17 cellular contexts compared by ENCODE assay signal in genomic region chr11:1036303-1036923, GRCh38. TPM values are rescaled to one million over a fixed set of nuclear protein-coding genes. Genes with fewer than 3 reads are reported as not detected.
"Had no signal": no experiment of that assay in that cellular context is flagged by ENCODE, and none has a peak within 500 bp of the region (broad histone marks: within the 10 kb centered on the region; RNA-seq: fewer than 3 reads in every experiment).

Gene MUC6 (minus strand): TSS chr11:1036718. CDS start chr11:1036655, 63 bp downstream.

- DNase-seq: activated B cell treated with CpG ODN at 0.5 μM for 24 hours; activated CD4-positive, alpha-beta T cell treated with anti-CD3 and anti-CD28 coated beads, Interleukin-2, amount 10 ng/mL, durations not matched to agents 7 days and 5 days; activated naive CD4-positive, alpha-beta T cell treated with anti-CD3 and anti-CD28 coated beads, Interleukin-2, amount 50 U/mL, for 16 hours; activated T-cell treated with anti-CD3 and anti-CD28 coated beads, Interleukin-2, amount 50 U/mL, for 1 hour; adrenal gland; central memory CD4-positive, alpha-beta T cell; effector CD4-positive, alpha-beta T cell; foreskin melanocyte; head of caudate nucleus; mammary epithelial cell; stimulated activated CD4-positive, alpha-beta T cell treated with anti-CD3 and anti-CD28 coated beads, Interleukin-12 subunit alpha, Interleukin-12 subunit beta, amount 100 ng/mL, for 4 hours; stimulated activated naive CD4-positive, alpha-beta T cell treated with Interleukin-2 at 50 U/mL for 16 hours had no signal

- H3K4me1 ChIP-seq: suprapubic skin had no signal

- H3K36me3 ChIP-seq: adrenal gland, suprapubic skin had no signal

- H3K4me3 ChIP-seq: adrenal gland, coronary artery, suprapubic skin had no signal

- H3K9me3 ChIP-seq: adrenal gland, suprapubic skin had no signal

- ATAC-seq: left lobe of liver had no signal

- H3K27ac ChIP-seq: adrenal gland, coronary artery, suprapubic skin had no signal

RNA-seq across cellular contexts. Expression of gene MUC6, which starts in this region (rescaled TPM):
- total RNA-seq: activated B cell treated with CpG ODN at 0.5 μM for 24 hours; activated CD4-positive, alpha-beta T cell treated with anti-CD3 and anti-CD28 coated beads, Interleukin-2, amount 10 ng/mL, durations not matched to agents 7 days and 5 days; osteoblast; pulmonary artery endothelial cell had no signal
- polyA plus RNA-seq: mammary epithelial cell had no signal
